In the genomic region with DNA sequence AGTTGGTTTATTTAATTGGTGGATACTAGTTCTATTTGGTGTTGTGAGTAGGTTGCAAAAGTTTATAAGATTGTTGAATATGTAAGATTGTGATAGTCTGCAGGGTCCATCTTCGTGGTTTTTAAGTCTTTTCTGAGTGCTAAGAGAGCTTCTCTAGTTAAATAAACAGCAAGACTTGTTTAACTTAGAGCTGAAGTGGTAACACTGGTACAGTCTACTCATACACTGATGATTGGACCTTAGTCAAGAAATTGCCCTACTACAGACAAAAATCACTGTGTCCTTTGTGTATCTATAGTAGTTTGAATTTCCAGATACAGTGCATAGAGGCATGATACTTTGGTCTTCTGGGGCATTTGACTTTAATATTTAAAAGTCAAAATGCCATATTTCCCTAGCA, we compare ENCODE assay signal across 16 cellular contexts.
DNase-seq lines count a peak whose midpoint lies in the region; ATAC-seq and TF ChIP-seq lines count a peak whose summit lies in the region.
"Had no signal": no experiment of that assay in that cellular context is flagged by ENCODE, and none has a peak within 500 bp of the region (broad histone marks: within the 10 kb centered on the region; RNA-seq: fewer than 3 reads in every experiment).

No MANE protein-coding gene starts in this region.

- H3K4me2 ChIP-seq in smooth muscle cell = peak overlapping the region; percentile 35

- H3K27me3 ChIP-seq in smooth muscle cell (ENCODE audit: low read depth) = no peaks in the 10 kb centered on the region

- DNase-seq in DMS53 treated with DMSO at 0.1 percent for 48 hours (lab: John Stamatoyannopoulos, UW; ENCODE audit: unreplicated experiment) = peak; percentile 15
- no peak for DNase-seq in WTC11 (ENCODE audit: low spot score)
- DNase-seq in left lobe of liver (ENCODE audit: low spot score) = no peak
- DNase-seq in smooth muscle cell (lab: John Stamatoyannopoulos, UW; ENCODE audit: unreplicated experiment) = no peak
- no peak for DNase-seq in DMS 273 (lab: John Stamatoyannopoulos, UW; ENCODE audit: unreplicated experiment)
- DNase-seq in EL = no peak
- DNase-seq in stimulated activated CD4-positive, alpha-beta T cell treated with anti-CD3 and anti-CD28 coated beads, Interleukin-4, amount 100 ng/mL, for 24 hours = no peak
- DNase-seq: C1 segment of cervical spinal cord; Calu3; CD4-positive, alpha-beta T cell; DND-41; GF-D8; GM23248; H7 had no signal

- no peak overlapping the region for H3K27ac ChIP-seq in smooth muscle cell (ENCODE audit: low read depth)
- H3K27ac ChIP-seq: GM23248 had no signal

- WGBS in smooth muscle cell (ENCODE audit: low lambda C conversion rate) = 70% methylated on average over 1 of the region's 1 CpG

- H3K9ac ChIP-seq in smooth muscle cell (ENCODE audit: low read depth) = no peak overlapping the region
- H3K9ac ChIP-seq: GM23248 had no signal

- H3K4me1 ChIP-seq in smooth muscle cell (ENCODE audit: low read depth) = peaks cover 28% of the 10 kb centered on the region

- no peaks in the 10 kb centered on the region for H3K9me3 Mint-ChIP-seq in WTC11
- H3K9me3 Mint-ChIP-seq: CD4-positive, alpha-beta T cell had no signal

- H3K36me3 ChIP-seq in smooth muscle cell (ENCODE audit: low read depth) = no peaks in the 10 kb centered on the region

- no peaks in the 10 kb centered on the region for H3K36me3 Mint-ChIP-seq in WTC11

- H3F3A ChIP-seq in smooth muscle cell (ENCODE audit: low read depth) = peaks cover 13% of the 10 kb centered on the region

- H3K4me3 ChIP-seq in smooth muscle cell = no peak overlapping the region
- H3K4me3 ChIP-seq: GM23248 had no signal

- H3K27me3 Mint-ChIP-seq in WTC11 (ENCODE audit: low read depth) = no peaks in the 10 kb centered on the region
- H3K27me3 Mint-ChIP-seq: B cell; CD4-positive, alpha-beta T cell had no signal

- H4K20me1 ChIP-seq in smooth muscle cell (ENCODE audit: low read depth) = peaks cover 13% of the 10 kb centered on the region

- CTCF ChIA-PET in WTC11 (lab: Charles Lee) = interaction anchor here (0.6 to 0.7 kb wide), 2 partner anchors 46 to 226 kb away, joined by 3 to 4 read pairs; no protein-coding TSS in a partner anchor

- H3K27ac Mint-ChIP-seq in WTC11 = peak overlapping the region; percentile 65
- H3K27ac Mint-ChIP-seq: B cell; CD4-positive, alpha-beta T cell had no signal

- H2AFZ ChIP-seq in smooth muscle cell (ENCODE audit: low read depth) = no peak overlapping the region
- H2AFZ ChIP-seq: GM23248 had no signal

- POLR2A ChIA-PET in WTC11 (lab: Charles Lee) = interaction anchor here (1.0 kb wide), 1 partner anchor 41 kb away, joined by 3 read pairs; no protein-coding TSS in a partner anchor

- TF ChIP-seq CTCF in WTC11 (IDR thresholded peaks at IDR 0.05) = no peak
- TF ChIP-seq CTCF in smooth muscle cell (IDR thresholded peaks at IDR 0.05; ENCODE audit: borderline replicate concordance, insufficient read depth, poor library complexity, severe bottlenecking) = no peak

- ATAC-seq in WTC11 (no peak), left lobe of liver (peak; percentile 10), HG02970 (IDR thresholded peaks at IDR 0.05; ENCODE audit: low FRiP score, unreplicated experiment) (no peak)

- peaks cover 75% of the 10 kb centered on the region for H3K4me1 Mint-ChIP-seq in WTC11

- peaks cover 23% of the 10 kb centered on the region for H3K79me2 ChIP-seq in smooth muscle cell (ENCODE audit: low read depth)

- H3K9me3 ChIP-seq in smooth muscle cell (replicated peaks; ENCODE audit: low read depth) = no peaks in the 10 kb centered on the region

- H3K4me3 Mint-ChIP-seq in WTC11 = no peak overlapping the region
- H3K4me3 Mint-ChIP-seq: B cell; CD4-positive, alpha-beta T cell had no signal

TF ChIP-seq in WTC11, 78 proteins besides CTCF, POLR2A, EP300 and RAD21 (continues in another document):
- TF ChIP-seq, protein P1, sequence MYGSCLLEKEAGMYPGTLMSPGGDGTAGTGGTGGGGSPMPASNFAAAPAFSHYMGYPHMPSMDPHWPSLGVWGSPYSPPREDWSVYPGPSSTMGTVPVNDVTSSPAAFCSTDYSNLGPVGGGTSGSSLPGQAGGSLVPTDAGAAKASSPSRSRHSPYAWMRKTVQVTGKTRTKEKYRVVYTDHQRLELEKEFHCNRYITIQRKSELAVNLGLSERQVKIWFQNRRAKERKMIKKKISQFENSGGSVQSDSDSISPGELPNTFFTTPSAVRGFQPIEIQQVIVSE (CRISPR knock-in tag; IDR thresholded peaks at IDR 0.05; ENCODE audit: borderline replicate concordance) = no peak
- TF ChIP-seq NFE2L1 (CRISPR knock-in tag; IDR thresholded peaks at IDR 0.05) (no peak), FOXJ3 (CRISPR knock-in tag; IDR thresholded peaks at IDR 0.05; ENCODE audit: borderline replicate concordance) (no peak), RELA (CRISPR knock-in tag; IDR thresholded peaks at IDR 0.05; ENCODE audit: borderline replicate concordance) (no peak), ZNF423 (CRISPR knock-in tag; IDR thresholded peaks at IDR 0.05) (no peak), CREB1 (CRISPR knock-in tag; IDR thresholded peaks at IDR 0.05) (no peak), SP1 (CRISPR knock-in tag; conservative IDR thresholded peaks at IDR 0.05) (no peak), MXD4 (CRISPR knock-in tag; IDR thresholded peaks at IDR 0.05; ENCODE audit: borderline replicate concordance) (no peak), NFATC4 (CRISPR knock-in tag; IDR thresholded peaks at IDR 0.05) (no peak), TCF7 (CRISPR knock-in tag; IDR thresholded peaks at IDR 0.05; ENCODE audit: low read depth) (no peak), JAZF1 (CRISPR knock-in tag; IDR thresholded peaks at IDR 0.05) (no peak), SMAD3 (CRISPR knock-in tag; IDR thresholded peaks at IDR 0.05; ENCODE audit: borderline replicate concordance) (no peak)
- TF ChIP-seq, protein P2, sequence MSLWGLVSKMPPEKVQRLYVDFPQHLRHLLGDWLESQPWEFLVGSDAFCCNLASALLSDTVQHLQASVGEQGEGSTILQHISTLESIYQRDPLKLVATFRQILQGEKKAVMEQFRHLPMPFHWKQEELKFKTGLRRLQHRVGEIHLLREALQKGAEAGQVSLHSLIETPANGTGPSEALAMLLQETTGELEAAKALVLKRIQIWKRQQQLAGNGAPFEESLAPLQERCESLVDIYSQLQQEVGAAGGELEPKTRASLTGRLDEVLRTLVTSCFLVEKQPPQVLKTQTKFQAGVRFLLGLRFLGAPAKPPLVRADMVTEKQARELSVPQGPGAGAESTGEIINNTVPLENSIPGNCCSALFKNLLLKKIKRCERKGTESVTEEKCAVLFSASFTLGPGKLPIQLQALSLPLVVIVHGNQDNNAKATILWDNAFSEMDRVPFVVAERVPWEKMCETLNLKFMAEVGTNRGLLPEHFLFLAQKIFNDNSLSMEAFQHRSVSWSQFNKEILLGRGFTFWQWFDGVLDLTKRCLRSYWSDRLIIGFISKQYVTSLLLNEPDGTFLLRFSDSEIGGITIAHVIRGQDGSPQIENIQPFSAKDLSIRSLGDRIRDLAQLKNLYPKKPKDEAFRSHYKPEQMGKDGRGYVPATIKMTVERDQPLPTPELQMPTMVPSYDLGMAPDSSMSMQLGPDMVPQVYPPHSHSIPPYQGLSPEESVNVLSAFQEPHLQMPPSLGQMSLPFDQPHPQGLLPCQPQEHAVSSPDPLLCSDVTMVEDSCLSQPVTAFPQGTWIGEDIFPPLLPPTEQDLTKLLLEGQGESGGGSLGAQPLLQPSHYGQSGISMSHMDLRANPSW (CRISPR knock-in tag; conservative IDR thresholded peaks at IDR 0.05; ENCODE audit: low read depth) = no peak
- TF ChIP-seq, protein P3, sequence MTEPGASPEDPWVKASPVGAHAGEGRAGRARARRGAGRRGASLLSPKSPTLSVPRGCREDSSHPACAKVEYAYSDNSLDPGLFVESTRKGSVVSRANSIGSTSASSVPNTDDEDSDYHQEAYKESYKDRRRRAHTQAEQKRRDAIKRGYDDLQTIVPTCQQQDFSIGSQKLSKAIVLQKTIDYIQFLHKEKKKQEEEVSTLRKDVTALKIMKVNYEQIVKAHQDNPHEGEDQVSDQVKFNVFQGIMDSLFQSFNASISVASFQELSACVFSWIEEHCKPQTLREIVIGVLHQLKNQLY (CRISPR knock-in tag; IDR thresholded peaks at IDR 0.05) = no peak
- TF ChIP-seq, protein P4, sequence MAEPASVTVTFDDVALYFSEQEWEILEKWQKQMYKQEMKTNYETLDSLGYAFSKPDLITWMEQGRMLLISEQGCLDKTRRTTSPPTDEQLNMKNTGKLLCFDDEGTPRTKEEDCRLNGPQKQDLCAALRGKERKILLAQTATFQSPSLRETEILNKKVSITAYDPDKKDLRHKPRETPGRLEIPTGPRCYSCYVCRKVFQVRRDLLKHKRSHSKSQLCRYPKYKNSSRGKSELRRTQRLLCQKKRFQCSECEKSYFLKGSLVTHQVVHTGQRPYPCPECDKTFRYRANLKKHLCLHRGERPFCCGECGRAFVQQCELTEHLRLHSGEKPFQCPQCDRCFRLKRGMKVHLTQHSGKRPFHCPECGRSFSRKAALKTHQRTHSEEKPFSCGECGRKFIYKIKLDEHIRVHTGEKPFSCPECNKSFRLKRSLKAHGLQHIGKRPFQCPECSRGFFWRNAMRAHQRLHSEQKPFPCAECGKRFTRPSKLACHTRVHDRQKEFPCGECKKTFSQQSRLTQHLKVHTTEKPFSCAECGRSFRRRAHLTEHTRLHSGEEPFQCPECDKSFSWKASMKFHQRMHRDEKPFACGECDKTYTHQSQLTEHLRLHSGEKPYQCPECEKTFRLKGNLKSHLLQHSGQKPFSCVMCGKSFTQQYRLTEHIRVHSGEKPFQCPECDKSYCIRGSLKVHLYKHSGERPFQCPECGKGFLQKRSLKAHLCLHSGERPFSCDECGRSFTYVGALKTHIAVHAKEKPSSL (CRISPR knock-in tag; conservative IDR thresholded peaks at IDR 0.05) = no peak
- TF ChIP-seq, protein P5, sequence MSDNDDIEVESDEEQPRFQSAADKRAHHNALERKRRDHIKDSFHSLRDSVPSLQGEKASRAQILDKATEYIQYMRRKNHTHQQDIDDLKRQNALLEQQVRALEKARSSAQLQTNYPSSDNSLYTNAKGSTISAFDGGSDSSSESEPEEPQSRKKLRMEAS (CRISPR knock-in tag; IDR thresholded peaks at IDR 0.05) = no peak
- TF ChIP-seq, protein P6, sequence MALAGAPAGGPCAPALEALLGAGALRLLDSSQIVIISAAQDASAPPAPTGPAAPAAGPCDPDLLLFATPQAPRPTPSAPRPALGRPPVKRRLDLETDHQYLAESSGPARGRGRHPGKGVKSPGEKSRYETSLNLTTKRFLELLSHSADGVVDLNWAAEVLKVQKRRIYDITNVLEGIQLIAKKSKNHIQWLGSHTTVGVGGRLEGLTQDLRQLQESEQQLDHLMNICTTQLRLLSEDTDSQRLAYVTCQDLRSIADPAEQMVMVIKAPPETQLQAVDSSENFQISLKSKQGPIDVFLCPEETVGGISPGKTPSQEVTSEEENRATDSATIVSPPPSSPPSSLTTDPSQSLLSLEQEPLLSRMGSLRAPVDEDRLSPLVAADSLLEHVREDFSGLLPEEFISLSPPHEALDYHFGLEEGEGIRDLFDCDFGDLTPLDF (CRISPR knock-in tag; IDR thresholded peaks at IDR 0.05) = no peak
